ENCODE assay signal across 14 cellular contexts in genomic region chr15:26179906-26180305, GRCh38.
A peak's percentile ranks its signal among the peaks of the same experiment; 100 is the strongest.
DNase-seq lines count a peak whose midpoint lies in the region; ATAC-seq, FAIRE-seq and TF ChIP-seq lines count a peak whose summit lies in the region.
"Had no signal": no experiment of that assay in that cellular context is flagged by ENCODE, and none has a peak within 500 bp of the region (broad histone marks: within the 10 kb centered on the region; RNA-seq: fewer than 3 reads in every experiment).

No MANE protein-coding gene starts in this region.

- no peaks in the 10 kb centered on the region for H3K27me3 ChIP-seq in vagina

- peak; percentile 49 for DNase-seq in DMS114 treated with DMSO at 0.1 percent for 48 hours (lab: John Stamatoyannopoulos, UW; ENCODE audit: unreplicated experiment)
- DNase-seq in NB4 (ENCODE audit: low read depth): peak; percentile 9
- peak in 29 of 61 donors; percentile 17 to 82 (median 35) for DNase-seq in caudate nucleus (lab: John Stamatoyannopoulos, UW)
- DNase-seq in kidney: no peak
- no peak for DNase-seq in activated T-cell treated with anti-CD3 and anti-CD28 coated beads, Interleukin-2, amount 50 U/mL, for 4 hours
- no peak for DNase-seq in vagina (ENCODE audit: extremely low spot score in 2 of 2)
- no peak for DNase-seq in 8988T
- DNase-seq in cerebellum (ENCODE audit: low spot score): no peak
- DNase-seq: activated naive CD8-positive, alpha-beta T cell treated with anti-CD3 and anti-CD28 coated beads for 36 hours; foreskin melanocyte; mammary epithelial cell; stimulated activated CD4-positive, alpha-beta T cell treated with anti-CD3 and anti-CD28 coated beads, Interleukin-4, amount 100 ng/mL, for 4 hours; stimulated activated naive CD8-positive, alpha-beta T cell treated with anti-CD3 and anti-CD28 coated beads, Interleukin-15, amount 100 ng/mL, for 72 hours had no signal

- no peak for TF ChIP-seq POLR2A in NB4 (IDR thresholded peaks at IDR 0.05; ENCODE audit: extremely low read depth, insufficient read length)
- no peak for TF ChIP-seq POLR2A in vagina (IDR thresholded peaks at IDR 0.05)

- H3K4me1 ChIP-seq in kidney (ENCODE audit: control insufficient read depth in 1 of 2, insufficient read depth in 1 of 2, low read depth in 1 of 2, low read length in 2 of 2) (no peaks in the 10 kb centered on the region), vagina (no peaks in the 10 kb centered on the region)

- no peaks in the 10 kb centered on the region for H3K36me3 Mint-ChIP-seq in activated T-cell treated with anti-CD3 and anti-CD28 coated beads, Interleukin-2, amount 50 U/mL, for 4 hours (ENCODE audit: insufficient read depth)
- H3K36me3 Mint-ChIP-seq: activated naive CD8-positive, alpha-beta T cell treated with anti-CD3 and anti-CD28 coated beads for 36 hours had no signal

- no peaks in the 10 kb centered on the region for H3K9me3 Mint-ChIP-seq in activated T-cell treated with anti-CD3 and anti-CD28 coated beads, Interleukin-2, amount 50 U/mL, for 4 hours
- H3K9me3 Mint-ChIP-seq: activated naive CD8-positive, alpha-beta T cell treated with anti-CD3 and anti-CD28 coated beads for 36 hours; stimulated activated naive CD8-positive, alpha-beta T cell treated with anti-CD3 and anti-CD28 coated beads, Interleukin-15, amount 100 ng/mL, for 72 hours had no signal

- peaks cover 5% of the 10 kb centered on the region for H3K27me3 Mint-ChIP-seq in activated T-cell treated with anti-CD3 and anti-CD28 coated beads, Interleukin-2, amount 50 U/mL, for 4 hours (ENCODE audit: low read depth)

- no peak overlapping the region for H3K9ac ChIP-seq in kidney (ENCODE audit: low read length in 2 of 2)

- H3K9me3 ChIP-seq in kidney (ENCODE audit: control insufficient read depth in 1 of 2, low read length in 2 of 2) (no peaks in the 10 kb centered on the region), vagina (no peaks in the 10 kb centered on the region)

- no peaks in the 10 kb centered on the region for H3K4me1 Mint-ChIP-seq in activated T-cell treated with anti-CD3 and anti-CD28 coated beads, Interleukin-2, amount 50 U/mL, for 4 hours (ENCODE audit: low read depth)
- H3K4me1 Mint-ChIP-seq: activated naive CD8-positive, alpha-beta T cell treated with anti-CD3 and anti-CD28 coated beads for 36 hours; stimulated activated naive CD8-positive, alpha-beta T cell treated with anti-CD3 and anti-CD28 coated beads, Interleukin-15, amount 100 ng/mL, for 72 hours had no signal

- H3K36me3 ChIP-seq in kidney (ENCODE audit: control insufficient read depth in 1 of 2, insufficient read depth in 2 of 2, low read length in 2 of 2): no peaks in the 10 kb centered on the region
- no peaks in the 10 kb centered on the region for H3K36me3 ChIP-seq in vagina

- peak overlapping the region; percentile 6 for H3K27ac ChIP-seq in caudate nucleus (ENCODE audit: low read depth, low read length)
- no peak overlapping the region for H3K27ac ChIP-seq in kidney (ENCODE audit: low read depth in 2 of 2, low read length in 2 of 2)
- H3K27ac ChIP-seq in vagina: no peak overlapping the region
- H3K27ac ChIP-seq: coronary artery had no signal

- H3K4me3 ChIP-seq in NB4 (ENCODE audit: low read depth, low read length) (no peak overlapping the region), kidney (ENCODE audit: low read length in 2 of 2) (no peak overlapping the region), vagina (no peak overlapping the region)
- H3K4me3 ChIP-seq: coronary artery had no signal

- TF ChIP-seq CTCF in NB4 (IDR thresholded peaks at IDR 0.05; ENCODE audit: low read depth, low read length) (no peak), kidney (IDR thresholded peaks at IDR 0.05; ENCODE audit: borderline replicate concordance, extremely low read depth, insufficient read depth) (peak; percentile 2), vagina (IDR thresholded peaks at IDR 0.05) (no peak)

- ATAC-seq in activated T-cell treated with anti-CD3 and anti-CD28 coated beads, Interleukin-2, amount 50 U/mL, for 4 hours: no peak
- ATAC-seq: stimulated activated naive CD8-positive, alpha-beta T cell treated with anti-CD3 and anti-CD28 coated beads, Interleukin-15, amount 100 ng/mL, for 72 hours had no signal

- intact Hi-C loops in kidney (cut with DNase I): no loop called here
- intact Hi-C loops in vagina (cut with DNase I): no loop called here

- FAIRE-seq in kidney (lab: Jason Lieb, UNC): no peak

- H3K4me3 Mint-ChIP-seq in activated T-cell treated with anti-CD3 and anti-CD28 coated beads, Interleukin-2, amount 50 U/mL, for 4 hours: no peak overlapping the region
- H3K4me3 Mint-ChIP-seq: activated naive CD8-positive, alpha-beta T cell treated with anti-CD3 and anti-CD28 coated beads for 36 hours; stimulated activated naive CD8-positive, alpha-beta T cell treated with anti-CD3 and anti-CD28 coated beads, Interleukin-15, amount 100 ng/mL, for 72 hours had no signal

Comparison
In these comparisons a context has a peak if more than half of its experiments do, and no peak if none do; other contexts are left out.
1. DNase-seq: peak in DMS114 treated with DMSO at 0.1 percent for 48 hours (single experiment) and NB4 (single experiment); none in kidney (single experiment), activated T-cell treated with anti-CD3 and anti-CD28 coated beads, Interleukin-2, amount 50 U/mL, for 4 hours (single experiment), vagina (0 of 2), 8988T (single experiment) and cerebellum (single experiment).